ENCODE assay signal across 7 cellular contexts in genomic region chr12:11981174-11981733, GRCh38.
A peak's percentile ranks its signal among the peaks of the same experiment; 100 is the strongest.
DNase-seq lines count a peak whose midpoint lies in the region; ATAC-seq, FAIRE-seq and TF ChIP-seq lines count a peak whose summit lies in the region.

No MANE protein-coding gene starts in this region.

- H3K9me3 ChIP-seq in PC-9 (ENCODE audit: insufficient read depth, low read depth): no peaks in the 10 kb centered on the region
- H3K9me3 ChIP-seq in pancreas: no peaks in the 10 kb centered on the region

- 0 out of 2 replicates have a peak, but pooled peaks cover 11% of the 10 kb centered on the region for H3K9me2 ChIP-seq in GM23338 (ENCODE audit: insufficient read depth)
- H3K9me2 ChIP-seq in PC-9 (ENCODE audit: insufficient read depth): no peaks in the 10 kb centered on the region

- intact Hi-C loops in PC-9 (cut with micrococcal nuclease; ENCODE audit: unreplicated experiment): no loop called here
- intact Hi-C loops in pancreas (cut with DNase I): no loop called here

- H3K27ac Mint-ChIP-seq in activated CD4-positive, alpha-beta memory T cell treated with anti-CD3 and anti-CD28 coated beads, Interleukin-2, amount 10 ng/mL, durations not matched to agents 7 days and 5 days: peak overlapping the region; percentile 98
- H3K27ac Mint-ChIP-seq in naive B cell: peak overlapping the region in 2 of 6 donors; percentile 3 to 30
- H3K27ac Mint-ChIP-seq in GM23338: no peak overlapping the region

- POLR2A ChIA-PET in activated CD4-positive, alpha-beta memory T cell treated with anti-CD3 and anti-CD28 coated beads, Interleukin-2, amount 10 ng/mL, durations not matched to agents 7 days and 5 days (lab: Charles Lee): interaction anchor here (0.9 to 7.2 kb wide), 23 partner anchors 11 to 735 kb away, joined by 3 to 113 read pairs (median 6); partner anchors contain the start of genes BORCS5, CDKN1B and ETV6
- POLR2A ChIA-PET in PC-9 (lab: Charles Lee; ENCODE audit: unreplicated experiment): no interaction called here

- H3K27me3 Mint-ChIP-seq in activated CD4-positive, alpha-beta memory T cell treated with anti-CD3 and anti-CD28 coated beads, Interleukin-2, amount 10 ng/mL, durations not matched to agents 7 days and 5 days: peaks cover 2% of the 10 kb centered on the region
- H3K27me3 Mint-ChIP-seq in naive B cell (no peaks in the 10 kb centered on the region), GM23338 (ENCODE audit: insufficient read depth, low read depth, poor library complexity) (no peaks in the 10 kb centered on the region)

- H3K79me2 ChIP-seq in GM23338 (replicated peaks; ENCODE audit: insufficient read depth) (no peaks in the 10 kb centered on the region), PC-9 (ENCODE audit: low read depth) (no peaks in the 10 kb centered on the region)

- CTCF ChIA-PET in activated CD4-positive, alpha-beta memory T cell treated with anti-CD3 and anti-CD28 coated beads, Interleukin-2, amount 10 ng/mL, durations not matched to agents 7 days and 5 days (lab: Charles Lee): interaction anchor here (0.9 to 5.5 kb wide), 6 partner anchors 20 to 376 kb away, joined by 3 to 39 read pairs (median 4); partner anchors contain the start of gene BORCS5
- CTCF ChIA-PET in PC-9 (lab: Charles Lee): no interaction called here

- H3F3A ChIP-seq in GM23338 (replicated peaks; ENCODE audit: low read depth): no peaks in the 10 kb centered on the region
- no peaks in the 10 kb centered on the region for H3F3A ChIP-seq in PC-9 (ENCODE audit: insufficient read depth, low read depth)

- H4K20me1 ChIP-seq in GM23338 (replicated peaks; ENCODE audit: insufficient read depth) (no peaks in the 10 kb centered on the region), PC-9 (ENCODE audit: insufficient read depth) (no peaks in the 10 kb centered on the region)

- ATAC-seq in GM19452 (IDR thresholded peaks at IDR 0.05; ENCODE audit: unreplicated experiment) (peak; percentile 92), HG03378 (IDR thresholded peaks at IDR 0.05; ENCODE audit: unreplicated experiment) (peak; percentile 96), naive B cell (ENCODE audit: low read depth in 2 of 2) (peak; percentile 46 to 76), GM23338 (no peak), pancreas (no peak)

- H3K4me2 ChIP-seq in GM23338 (no peak overlapping the region), PC-9 (no peak overlapping the region)

- H3K9me3 Mint-ChIP-seq in activated CD4-positive, alpha-beta memory T cell treated with anti-CD3 and anti-CD28 coated beads, Interleukin-2, amount 10 ng/mL, durations not matched to agents 7 days and 5 days: peaks cover 16% of the 10 kb centered on the region
- H3K9me3 Mint-ChIP-seq in naive B cell: no peaks in the 10 kb centered on the region
- H3K9me3 Mint-ChIP-seq in GM23338: no peaks in the 10 kb centered on the region

- peaks cover 61% of the 10 kb centered on the region for H3K4me1 Mint-ChIP-seq in activated CD4-positive, alpha-beta memory T cell treated with anti-CD3 and anti-CD28 coated beads, Interleukin-2, amount 10 ng/mL, durations not matched to agents 7 days and 5 days
- H3K4me1 Mint-ChIP-seq in naive B cell (no peaks in the 10 kb centered on the region), GM23338 (no peaks in the 10 kb centered on the region)

- H3K4me3 ChIP-seq in GM23338 (no peak overlapping the region), PC-9 (no peak overlapping the region), pancreas (no peak overlapping the region)

- peak overlapping the region; percentile 34 for H3K4me3 Mint-ChIP-seq in activated CD4-positive, alpha-beta memory T cell treated with anti-CD3 and anti-CD28 coated beads, Interleukin-2, amount 10 ng/mL, durations not matched to agents 7 days and 5 days
- H3K4me3 Mint-ChIP-seq in naive B cell (no peak overlapping the region), GM23338 (no peak overlapping the region)

- no peaks in the 10 kb centered on the region for H3K36me3 ChIP-seq in GM23338 (ENCODE audit: insufficient read depth)
- no peaks in the 10 kb centered on the region for H3K36me3 ChIP-seq in PC-9 (ENCODE audit: low read depth)
- no peaks in the 10 kb centered on the region for H3K36me3 ChIP-seq in pancreas

- H3K36me3 Mint-ChIP-seq in activated CD4-positive, alpha-beta memory T cell treated with anti-CD3 and anti-CD28 coated beads, Interleukin-2, amount 10 ng/mL, durations not matched to agents 7 days and 5 days (ENCODE audit: low read depth): peaks cover 45% of the 10 kb centered on the region
- H3K36me3 Mint-ChIP-seq in naive B cell (no peaks in the 10 kb centered on the region), GM23338 (ENCODE audit: low read depth) (no peaks in the 10 kb centered on the region)

- WGBS in pancreas, 2 donors: 82 to 87% methylated on average over 7 of the region's 7 CpGs

- TF ChIP-seq CTCF in GM23338 (conservative IDR thresholded peaks at IDR 0.05; ENCODE audit: low read depth in 2 of 2) (no peak), PC-9 (conservative IDR thresholded peaks at IDR 0.05) (no peak), pancreas (IDR thresholded peaks at IDR 0.05) (no peak)

- H2AFZ ChIP-seq in GM23338 (no peak overlapping the region), PC-9 (no peak overlapping the region)

- no TSS peak for BruUV-seq in PC-9 (replicated peaks; lab: Mats Ljungman, UMichigan)

- peak; percentile 66 for DNase-seq in activated CD4-positive, alpha-beta memory T cell treated with anti-CD3 and anti-CD28 coated beads, Interleukin-2, amount 10 ng/mL, durations not matched to agents 7 days and 5 days
- no peak for DNase-seq in naive B cell
- DNase-seq in GM23338 (ENCODE audit: low spot score): no peak
- no peak for DNase-seq in PC-9
- DNase-seq in pancreas: no peak

- no peaks in the 10 kb centered on the region for H3K27me3 ChIP-seq in GM23338 (ENCODE audit: insufficient read depth)
- H3K27me3 ChIP-seq in PC-9 (ENCODE audit: insufficient read depth, low read depth): no peaks in the 10 kb centered on the region
- no peaks in the 10 kb centered on the region for H3K27me3 ChIP-seq in pancreas

- no peak overlapping the region for H3K27ac ChIP-seq in GM23338 (ENCODE audit: low read depth)
- no peak overlapping the region for H3K27ac ChIP-seq in PC-9
- no peak overlapping the region for H3K27ac ChIP-seq in pancreas

- H3K4me1 ChIP-seq in GM23338 (ENCODE audit: insufficient read depth) (no peaks in the 10 kb centered on the region), PC-9 (replicated peaks; ENCODE audit: insufficient read depth) (peaks cover 8% of the 10 kb centered on the region; the same call in 1 of the 2 replicates), pancreas (no peaks in the 10 kb centered on the region)

- FAIRE-seq in pancreas (lab: Jason Lieb, UNC): no peak

TF ChIP-seq in GM23338, 12 proteins besides CTCF, POLR2A, EP300 and RAD21 (continues in another document):
- TF ChIP-seq STAT1 (IDR thresholded peaks at IDR 0.05; ENCODE audit: unreplicated experiment) (no peak), CREB1 (CRISPR knock-in tag; IDR thresholded peaks at IDR 0.05; ENCODE audit: low read depth) (no peak), JUNB (IDR thresholded peaks at IDR 0.05; ENCODE audit: unreplicated experiment) (no peak), NANOG (IDR thresholded peaks at IDR 0.05; ENCODE audit: borderline replicate concordance) (no peak)

Comparison
In these comparisons a context has a peak if more than half of its experiments do, and no peak if none do; other contexts are left out.
1. ATAC-seq: peak in GM19452 (single experiment), HG03378 (single experiment) and naive B cell (2 of 2); none in GM23338 (single experiment) and pancreas (0 of 4).